In the genomic region with DNA sequence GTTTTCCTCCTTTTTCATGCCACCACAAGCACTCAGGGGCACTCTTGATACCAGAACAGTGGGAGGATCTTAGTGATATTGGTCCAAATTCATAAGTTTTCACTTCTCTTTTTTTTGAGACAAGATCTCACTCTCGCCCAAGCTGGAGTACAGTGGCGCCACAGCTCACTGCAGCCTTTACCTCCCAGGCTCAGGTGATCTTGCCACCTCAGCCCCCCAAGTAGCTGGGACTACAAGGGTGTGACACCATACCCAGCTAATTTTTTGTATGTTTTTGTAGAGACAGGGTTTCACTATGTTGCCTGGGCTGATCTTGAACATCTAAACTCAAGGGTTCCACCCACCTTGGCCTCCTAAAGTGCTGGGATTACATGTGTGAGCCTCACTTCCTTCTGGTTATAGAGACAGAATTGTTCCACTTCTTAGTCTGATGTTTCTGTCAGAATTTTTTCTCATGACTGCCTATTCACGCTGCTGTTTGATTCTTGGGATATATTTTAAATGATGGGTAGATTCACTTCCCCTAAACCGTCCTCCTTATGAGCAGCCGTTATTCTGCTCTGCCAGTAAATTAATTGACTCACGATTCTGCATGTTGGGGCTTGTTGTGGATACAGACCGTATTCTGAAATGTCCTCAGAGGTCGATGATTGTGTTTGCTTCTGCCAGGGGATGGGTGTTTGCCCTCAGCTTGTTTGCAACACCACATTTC, we compare ENCODE assay signal across 8 cellular contexts.
A peak's percentile ranks its signal among the peaks of the same experiment; 100 is the strongest.
DNase-seq lines count a peak whose midpoint lies in the region; ATAC-seq lines count a peak whose summit lies in the region.

No MANE protein-coding gene starts in this region.

- peak overlapping the region; percentile 85 for H3K27ac ChIP-seq in epithelial cell of prostate

- DNase-seq in epithelial cell of prostate (ENCODE audit: low read depth, low spot score) (peak; percentile 94), superior temporal gyrus (ENCODE audit: extremely low spot score) (no peak), foreskin melanocyte (no peak)
- DNase-seq in stimulated activated CD4-positive, alpha-beta T cell treated with anti-CD3 and anti-CD28 coated beads, Interleukin-15, amount 100 ng/mL, for 24 hours: no peak
- no peak for DNase-seq in activated CD4-positive, alpha-beta T cell treated with anti-CD3 and anti-CD28 coated beads for 4 hours

- ATAC-seq in GM18517 (IDR thresholded peaks at IDR 0.05; ENCODE audit: unreplicated experiment) (peak; percentile 79), GM21825 (IDR thresholded peaks at IDR 0.05; ENCODE audit: unreplicated experiment) (peak; percentile 75), HG03575 (IDR thresholded peaks at IDR 0.05; ENCODE audit: extremely low read depth, insufficient number of reproducible peaks, low FRiP score, unreplicated experiment) (peak; percentile 63)
